Comparison of ENCODE assay signal across 13 cellular contexts in the genomic region with DNA sequence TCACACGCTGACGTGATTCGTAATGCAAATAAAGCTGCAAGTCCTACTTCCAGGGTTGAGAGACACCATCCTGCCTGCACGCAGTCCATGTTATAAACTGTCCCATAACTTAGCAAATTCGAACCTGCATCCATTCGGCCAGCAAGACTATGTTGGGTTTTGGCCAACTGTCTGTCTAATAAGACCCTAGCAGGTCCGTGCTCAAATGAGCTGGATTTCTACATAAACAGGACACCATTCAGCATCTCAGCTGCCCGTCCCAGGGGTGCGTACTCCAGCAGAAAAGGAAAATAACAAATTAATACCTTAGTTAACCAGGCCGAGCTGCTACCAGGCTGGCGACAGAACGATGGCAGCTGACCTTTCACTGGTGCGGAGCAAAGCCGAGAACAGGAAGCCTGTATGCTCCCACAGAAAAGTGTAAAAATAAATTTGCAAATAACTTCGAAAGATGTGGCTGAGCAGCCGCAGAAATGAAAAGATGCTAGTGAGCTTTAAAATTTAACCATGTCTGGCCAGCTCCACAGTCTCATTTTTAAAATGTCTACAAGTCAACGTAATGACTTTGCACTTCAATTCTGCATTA.
DNase-seq lines count a peak whose midpoint lies in the region; ATAC-seq and TF ChIP-seq lines count a peak whose summit lies in the region.
"Had no signal": no experiment of that assay in that cellular context is flagged by ENCODE, and none has a peak within 500 bp of the region (broad histone marks: within the 10 kb centered on the region; RNA-seq: fewer than 3 reads in every experiment).

No MANE protein-coding gene starts in this region.

- H3K4me1 ChIP-seq in OCI-LY7 (ENCODE audit: insufficient read depth, low read length, poor library complexity, severe bottlenecking): no peaks in the 10 kb centered on the region
- H3K4me1 ChIP-seq in osteoblast (ENCODE audit: insufficient read depth, low read length): no peaks in the 10 kb centered on the region
- no peaks in the 10 kb centered on the region for H3K4me1 ChIP-seq in upper lobe of right lung
- H3K4me1 ChIP-seq: BE2C had no signal

- no peaks in the 10 kb centered on the region for H4K20me1 ChIP-seq in OCI-LY7 (ENCODE audit: insufficient read depth, low read length)
- no peaks in the 10 kb centered on the region for H4K20me1 ChIP-seq in osteoblast (ENCODE audit: insufficient read depth, low read length)

- H3K27me3 ChIP-seq in osteoblast (ENCODE audit: insufficient read depth, low read length) (peaks cover 11% of the 10 kb centered on the region), upper lobe of right lung (no peaks in the 10 kb centered on the region)
- H3K27me3 ChIP-seq: BE2C had no signal

- ATAC-seq in GM18498 (IDR thresholded peaks at IDR 0.05; ENCODE audit: unreplicated experiment): peak; percentile 75
- ATAC-seq in GM19438 (IDR thresholded peaks at IDR 0.05; ENCODE audit: low read depth, unreplicated experiment): peak; percentile 85
- ATAC-seq in HG02798 (IDR thresholded peaks at IDR 0.05; ENCODE audit: poor library complexity, unreplicated experiment): peak; percentile 76
- no peak for ATAC-seq in upper lobe of right lung

- intact Hi-C loops in OCI-LY7 (cut with micrococcal nuclease; ENCODE audit: unreplicated experiment) (no loop called here), upper lobe of right lung (cut with DNase I) (no loop called here)

- H3K4me2 ChIP-seq in OCI-LY7 (ENCODE audit: low read length) (peak overlapping the region; percentile 31), osteoblast (ENCODE audit: insufficient read depth, low read length) (no peak overlapping the region)

- H3K9me2 ChIP-seq in OCI-LY7 (ENCODE audit: insufficient read depth, low read length): no peaks in the 10 kb centered on the region

- H3K27ac ChIP-seq in OCI-LY7 (ENCODE audit: low read depth, low read length, poor library complexity, severe bottlenecking) (no peak overlapping the region), osteoblast (ENCODE audit: low read depth, low read length) (no peak overlapping the region), upper lobe of right lung (no peak overlapping the region)

- H2AFZ ChIP-seq in OCI-LY7 (ENCODE audit: low read length): no peak overlapping the region
- H2AFZ ChIP-seq in osteoblast (ENCODE audit: low read length): no peak overlapping the region

- DNase-seq in OCI-LY7 (ENCODE audit: low spot score) (no peak), osteoblast (ENCODE audit: insufficient read length, low spot score, missing footprints) (no peak), upper lobe of right lung (no peak), SHP77 treated with DMSO at 0.1 percent for 48 hours (lab: John Stamatoyannopoulos, UW) (no peak)
- DNase-seq in activated naive CD4-positive, alpha-beta T cell treated with Interleukin-2 at 50 U/mL for 16 hours: no peak
- DNase-seq: activated T-cell treated with anti-CD3 and anti-CD28 coated beads, Interleukin-2, amount 50 U/mL, for 48 hours; BE2C; foreskin fibroblast; NCI-H2171; SW 1271 had no signal

- H3K79me2 ChIP-seq in OCI-LY7 (ENCODE audit: insufficient read depth, low read depth, low read length) (no peaks in the 10 kb centered on the region), osteoblast (ENCODE audit: insufficient read depth, low read length) (no peaks in the 10 kb centered on the region)

- no TSS peak for BruUV-seq in OCI-LY7 (replicated peaks; lab: Mats Ljungman, UMichigan)

- no peak for TF ChIP-seq CTCF in OCI-LY7 (conservative IDR thresholded peaks at IDR 0.05; ENCODE audit: low read length)
- TF ChIP-seq CTCF in osteoblast (IDR thresholded peaks at IDR 0.05; ENCODE audit: extremely low read depth, low read depth, low read length): no peak
- TF ChIP-seq CTCF in upper lobe of right lung (IDR thresholded peaks at IDR 0.05): no peak

- CTCF ChIA-PET in OCI-LY7 (lab: Charles Lee; ENCODE audit: unreplicated experiment): no interaction called here

- H3K36me3 ChIP-seq in OCI-LY7 (ENCODE audit: insufficient read depth, low read length) (no peaks in the 10 kb centered on the region), osteoblast (ENCODE audit: insufficient read depth, low read length) (no peaks in the 10 kb centered on the region), upper lobe of right lung (no peaks in the 10 kb centered on the region)
- H3K36me3 ChIP-seq: BE2C had no signal

- H3K9me3 ChIP-seq in OCI-LY7 (ENCODE audit: low read length): no peaks in the 10 kb centered on the region
- H3K9me3 ChIP-seq in osteoblast (ENCODE audit: low read depth, low read length): no peaks in the 10 kb centered on the region
- H3K9me3 ChIP-seq in upper lobe of right lung: no peaks in the 10 kb centered on the region
- H3K9me3 ChIP-seq: BE2C had no signal

- POLR2A ChIA-PET in OCI-LY7 (lab: Charles Lee): interaction anchor here (0.6 to 1.0 kb wide), 3 partner anchors 10 to 22 kb away, joined by 3 to 5 read pairs (median 4); no protein-coding TSS in a partner anchor

- H3K4me3 ChIP-seq in OCI-LY7 (ENCODE audit: low read depth, low read length, poor library complexity, severe bottlenecking) (no peak overlapping the region), osteoblast (ENCODE audit: insufficient read depth, low read length) (no peak overlapping the region), upper lobe of right lung (no peak overlapping the region)
